Comparison of ENCODE assay signal across 1 cellular context in the genomic region with DNA sequence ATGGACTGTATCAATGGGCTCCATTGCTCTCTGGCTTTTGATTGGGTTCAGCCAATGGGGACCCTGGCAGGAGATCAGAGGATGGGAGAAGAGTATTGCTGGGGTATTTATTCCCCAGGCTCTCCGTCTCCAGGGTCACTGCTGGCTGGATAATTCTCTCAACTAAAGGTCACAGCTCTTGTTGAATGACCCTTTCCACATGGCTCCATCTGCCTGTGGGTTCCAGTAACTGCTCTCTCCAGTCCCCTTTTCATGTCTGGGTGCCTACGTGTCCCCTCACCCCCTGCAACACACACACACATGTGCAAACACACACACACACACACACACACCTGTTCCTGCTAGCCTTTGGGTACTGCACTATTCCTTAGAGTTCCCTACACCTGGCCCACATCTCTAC.
TF ChIP-seq lines count a peak whose summit lies in the region.

No MANE protein-coding gene starts in this region.

TF ChIP-seq in GM12878, 131 proteins besides CTCF, POLR2A, EP300 and RAD21:
- TF ChIP-seq IKZF1 (conservative IDR thresholded peaks at IDR 0.05) (no peak), SMC3 (IDR thresholded peaks at IDR 0.05; ENCODE audit: borderline replicate concordance, low read length) (peak; percentile 27; the same call in 1 of the 2 replicates)
